ENCODE assay signal across 2 cellular contexts in the genomic region with DNA sequence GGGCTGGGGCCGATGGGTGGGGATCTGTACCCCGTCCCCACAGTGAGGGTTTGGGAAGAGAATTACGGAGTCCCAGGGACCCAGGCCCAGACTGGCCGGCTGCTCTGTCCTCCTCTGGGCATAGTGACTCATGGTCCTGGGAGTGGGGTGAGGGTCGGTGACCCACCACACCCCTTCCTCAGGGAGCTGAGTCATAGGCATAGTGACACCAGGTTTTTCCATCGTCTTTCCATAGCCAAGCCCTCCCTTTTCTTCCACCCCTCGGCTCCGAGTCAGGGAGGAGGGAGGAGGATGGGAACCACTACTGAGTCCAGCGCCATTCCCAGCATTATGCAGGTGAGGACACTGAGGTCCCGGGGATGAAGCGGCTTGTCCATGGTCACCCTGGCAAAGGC.
TF ChIP-seq lines count a peak whose summit lies in the region.

No MANE protein-coding gene starts in this region.

TF ChIP-seq in IMR-90, 13 proteins besides CTCF, POLR2A, EP300 and RAD21:
- TF ChIP-seq FOS (IDR thresholded peaks at IDR 0.05; ENCODE audit: low read depth, low read length) (peak; percentile 64), MAFK (IDR thresholded peaks at IDR 0.05; ENCODE audit: low read depth, low read length) (no peak)

TF ChIP-seq in H1, 55 proteins besides CTCF, POLR2A, EP300 and RAD21:
- TF ChIP-seq JUND (IDR thresholded peaks at IDR 0.05; ENCODE audit: low read length) = 0 out of 2 replicates have a peak, but pooled peaks have one; percentile 10
- no peak for TF ChIP-seq SP1 (IDR thresholded peaks at IDR 0.05; ENCODE audit: low read depth, low read length)
